In genomic region chr5:32928761-32929160, GRCh38 we compare ENCODE assay signal across 16 cellular contexts.
"Had no signal": no experiment of that assay in that cellular context is flagged by ENCODE, and none has a peak within 500 bp of the region (broad histone marks: within the 10 kb centered on the region; RNA-seq: fewer than 3 reads in every experiment).

No MANE protein-coding gene starts in this region.

- ATAC-seq: activated CD4-positive, alpha-beta T cell treated with anti-CD3 and anti-CD28 coated beads for 36 hours; activated CD8-positive, alpha-beta T cell treated with anti-CD3 and anti-CD28 coated beads, Interleukin-2, amount 10 ng/mL, durations not matched to agents 7 days and 5 days; activated naive CD8-positive, alpha-beta T cell treated with anti-CD3 and anti-CD28 coated beads, Interleukin-2, amount 50 U/mL, for 24 hours; left cardiac atrium; naive thymus-derived CD4-positive, alpha-beta T cell; stimulated activated effector memory CD8-positive, alpha-beta T cell treated with anti-CD3 and anti-CD28 coated beads, Interleukin-12 subunit alpha, Interleukin-12 subunit beta, amount 100 ng/mL, for 72 hours had no signal

- DNase-seq: activated CD4-positive, alpha-beta T cell treated with anti-CD3 and anti-CD28 coated beads for 36 hours; activated CD8-positive, alpha-beta memory T cell treated with anti-CD3 and anti-CD28 coated beads, Interleukin-2, amount 50 U/mL, for 48 hours; activated CD8-positive, alpha-beta T cell treated with anti-CD3 and anti-CD28 coated beads, Interleukin-2, amount 10 ng/mL, durations not matched to agents 7 days and 5 days; activated naive CD4-positive, alpha-beta T cell treated with Interleukin-2 at 50 U/mL for 16 hours; activated naive CD8-positive, alpha-beta T cell treated with anti-CD3 and anti-CD28 coated beads, Interleukin-2, amount 50 U/mL, for 24 hours; effector memory CD4-positive, alpha-beta T cell; left cardiac atrium; naive thymus-derived CD4-positive, alpha-beta T cell; posterior cingulate gyrus; tibial artery; uterus; WERI-Rb-1 had no signal

- H3K27ac ChIP-seq: epithelial cell of prostate, right atrium auricular region, tibial artery, uterus, WERI-Rb-1 had no signal

- H3K36me3 ChIP-seq: right atrium auricular region, tibial artery, uterus, WERI-Rb-1 had no signal

- H3K9me3 ChIP-seq: right atrium auricular region, tibial artery, uterus had no signal

- H3K27me3 ChIP-seq: right atrium auricular region, tibial artery, uterus had no signal

- H3K4me1 ChIP-seq: right atrium auricular region, uterus had no signal

- H3K4me3 ChIP-seq: lung, right atrium auricular region, tibial artery, uterus had no signal
